ENCODE assay signal across 20 cellular contexts in the genomic region with DNA sequence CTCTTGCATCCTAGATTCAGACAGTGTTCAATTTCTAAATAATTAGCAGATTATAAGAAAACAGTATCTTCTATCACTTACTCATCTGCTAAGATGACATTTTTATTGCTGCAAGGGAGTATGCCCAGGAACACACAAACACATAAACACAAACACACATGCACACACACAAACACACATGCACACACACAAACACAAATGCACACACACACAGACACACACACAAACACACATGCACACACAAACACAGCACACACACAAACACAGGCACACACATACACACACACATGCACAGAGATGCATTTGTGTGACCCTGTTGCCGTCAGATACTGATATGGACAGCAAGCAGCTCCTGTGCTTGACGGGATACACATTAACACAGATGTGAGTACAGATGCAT.
A peak's percentile ranks its signal among the peaks of the same experiment; 100 is the strongest.
DNase-seq lines count a peak whose midpoint lies in the region; ATAC-seq, FAIRE-seq and TF ChIP-seq lines count a peak whose summit lies in the region.
"Had no signal": no experiment of that assay in that cellular context is flagged by ENCODE, and none has a peak within 500 bp of the region (broad histone marks: within the 10 kb centered on the region; RNA-seq: fewer than 3 reads in every experiment).

No MANE protein-coding gene starts in this region.

- H3K23ac ChIP-seq in trophoblast cell (ENCODE audit: low read length) = no peak overlapping the region

- H3K18ac ChIP-seq in trophoblast cell (ENCODE audit: low read length) = no peak overlapping the region

- no peak for TF ChIP-seq CTCF in HEK293 (tag by site-specific recombination; IDR thresholded peaks at IDR 0.05)
- TF ChIP-seq CTCF in K562 (IDR thresholded peaks at IDR 0.05 in 2 of 3, conservative IDR thresholded peaks at IDR 0.05 in 1 of 3; ENCODE audit: insufficient read depth in 2 of 3, low read depth in 1 of 3, low read length in 3 of 3) = no peak
- TF ChIP-seq CTCF in esophagus muscularis mucosa (IDR thresholded peaks at IDR 0.05) = no peak

- H2AK5ac ChIP-seq in trophoblast cell (ENCODE audit: low read length) = no peak overlapping the region

- H3K27ac ChIP-seq in HEK293 (ENCODE audit: extremely low read depth, low read depth, low read length) = no peak overlapping the region
- H3K27ac ChIP-seq in K562 (ENCODE audit: extremely low read depth, low read depth, low read length) = no peak overlapping the region
- no peak overlapping the region for H3K27ac ChIP-seq in esophagus muscularis mucosa (replicated peaks in 1 of 4)
- no peak overlapping the region for H3K27ac ChIP-seq in trophoblast cell (ENCODE audit: low read depth, low read length)
- H3K27ac ChIP-seq: BLaER1, GM23248 had no signal

- intact Hi-C loops in K562 (cut with micrococcal nuclease) = no loop called here
- intact Hi-C loops in esophagus muscularis mucosa (cut with DNase I) = no loop called here
- intact Hi-C loops in activated T-helper 1 cell treated with anti-CD3 and anti-CD28 coated beads, Interleukin-12 subunit alpha, Interleukin-12 subunit beta, Interleukin-2, Interleukin-4 antibody, amounts not matched to agents 30 ng/mL and 10 ng/mL and 1 ng/mL, durations not matched to agents 14 hours and 24 hours and 36 hours (cut with micrococcal nuclease) = no loop called here

- no peaks in the 10 kb centered on the region for H3K9me3 ChIP-seq in HEK293 (ENCODE audit: control insufficient read depth, insufficient read depth, low read depth, low read length)
- H3K9me3 ChIP-seq in K562 (replicated peaks; ENCODE audit: control insufficient read depth, insufficient read depth, low read depth, low read length) = no peaks in the 10 kb centered on the region
- no peaks in the 10 kb centered on the region for H3K9me3 ChIP-seq in esophagus muscularis mucosa
- peaks cover 3% of the 10 kb centered on the region for H3K9me3 ChIP-seq in trophoblast cell (ENCODE audit: insufficient read depth, low read depth, low read length)

- H3K27me3 Mint-ChIP-seq in activated T-helper 1 cell treated with anti-CD3 and anti-CD28 coated beads, Interleukin-12 subunit alpha, Interleukin-12 subunit beta, Interleukin-2, Interleukin-4 antibody, amounts not matched to agents 30 ng/mL and 10 ng/mL and 1 ng/mL, durations not matched to agents 14 hours and 24 hours and 36 hours (ENCODE audit: insufficient read depth) = no peaks in the 10 kb centered on the region
- H3K27me3 Mint-ChIP-seq: CD4-positive, alpha-beta memory T cell had no signal

- H3K14ac ChIP-seq in trophoblast cell (ENCODE audit: low read length) = no peak overlapping the region

- no peaks in the 10 kb centered on the region for H3K36me3 Mint-ChIP-seq in activated T-helper 1 cell treated with anti-CD3 and anti-CD28 coated beads, Interleukin-12 subunit alpha, Interleukin-12 subunit beta, Interleukin-2, Interleukin-4 antibody, amounts not matched to agents 30 ng/mL and 10 ng/mL and 1 ng/mL, durations not matched to agents 14 hours and 24 hours and 36 hours (ENCODE audit: low read depth)
- H3K36me3 Mint-ChIP-seq: CD14-positive monocyte; CD4-positive, alpha-beta memory T cell had no signal

- no peaks in the 10 kb centered on the region for H3K79me1 ChIP-seq in trophoblast cell (ENCODE audit: low read length)

- no peak for ATAC-seq in K562
- no peak for ATAC-seq in GM18511 (IDR thresholded peaks at IDR 0.05; ENCODE audit: unreplicated experiment)
- ATAC-seq: HCT116 had no signal

- H3K4me1 ChIP-seq in HEK293 (ENCODE audit: control insufficient read depth, insufficient read depth, low read length) (no peaks in the 10 kb centered on the region), K562 (replicated peaks in 1 of 2; ENCODE audit: control insufficient read depth in 2 of 2, insufficient read depth in 2 of 2, low read length in 2 of 2) (no peaks in the 10 kb centered on the region), esophagus muscularis mucosa (peaks cover 0 to 8% (median 6%) of the 10 kb centered on the region in 4 donors), trophoblast cell (ENCODE audit: control insufficient read depth in 1 of 2, insufficient read depth in 2 of 2, low read length in 2 of 2) (no peaks in the 10 kb centered on the region)

- H3K4me3 ChIP-seq in HEK293 (ENCODE audit: low read depth, low read length) = no peak overlapping the region
- no peak overlapping the region for H3K4me3 ChIP-seq in K562
- H3K4me3 ChIP-seq in esophagus muscularis mucosa = no peak overlapping the region
- H3K4me3 ChIP-seq in trophoblast cell (ENCODE audit: low read depth, low read length) = peak overlapping the region; percentile 15
- H3K4me3 ChIP-seq: BLaER1, GM23248 had no signal

- TF ChIP-seq EP300 in K562 (IDR thresholded peaks at IDR 0.05; ENCODE audit: low read length) (no peak), esophagus muscularis mucosa (IDR thresholded peaks at IDR 0.05) (no peak)

- POLR2A ChIA-PET in HEK293 (lab: Yijun Ruan, JAX) = no interaction called here
- POLR2A ChIA-PET in K562 (lab: Yijun Ruan, JAX) = no interaction called here

- no peaks in the 10 kb centered on the region for H4K20me1 ChIP-seq in K562 (replicated peaks; ENCODE audit: control insufficient read depth, insufficient read depth, low read length)
- H4K20me1 ChIP-seq: BLaER1 had no signal

- peaks cover 11% of the 10 kb centered on the region for H3K9me3 Mint-ChIP-seq in activated T-helper 1 cell treated with anti-CD3 and anti-CD28 coated beads, Interleukin-12 subunit alpha, Interleukin-12 subunit beta, Interleukin-2, Interleukin-4 antibody, amounts not matched to agents 30 ng/mL and 10 ng/mL and 1 ng/mL, durations not matched to agents 14 hours and 24 hours and 36 hours

- DNase-seq in K562 (ENCODE audit: extremely low read depth in 1 of 4, low spot score in 3 of 4) (no peak), esophagus muscularis mucosa (ENCODE audit: extremely low spot score) (peak; percentile 70), trophoblast cell (no peak), T-helper 9 cell (no peak)
- no peak for DNase-seq in activated T-helper 1 cell treated with anti-CD3 and anti-CD28 coated beads, Interleukin-12 subunit alpha, Interleukin-12 subunit beta, Interleukin-2, Interleukin-4 antibody, amounts not matched to agents 30 ng/mL and 10 ng/mL and 1 ng/mL, durations not matched to agents 14 hours and 24 hours and 36 hours (ENCODE audit: low spot score)
- DNase-seq: 8988T; CD4-positive, alpha-beta memory T cell; DMS153; DMS79; GDM1; GM23248; H7; KBM-7 had no signal

- TF ChIP-seq POLR2A in K562 (conservative IDR thresholded peaks at IDR 0.05) = no peak
- TF ChIP-seq POLR2A in esophagus muscularis mucosa (IDR thresholded peaks at IDR 0.05; ENCODE audit: low read depth) = no peak

- no peaks in the 10 kb centered on the region for H3K9me1 ChIP-seq in K562 (ENCODE audit: control insufficient read depth, insufficient read depth, low read length)

- FAIRE-seq in K562 (lab: Jason Lieb, UNC) = peak; percentile 55
- FAIRE-seq: GM12892, GM19239 had no signal

- TF ChIP-seq RAD21 in K562 (CRISPR knock-in tag; conservative IDR thresholded peaks at IDR 0.05 in 1 of 2, IDR thresholded peaks at IDR 0.05 in 1 of 2) = no peak

- H3K4ac ChIP-seq in trophoblast cell (ENCODE audit: low read depth, low read length) = no peak overlapping the region

- CTCF ChIA-PET in HEK293 (lab: Yijun Ruan, JAX) (interaction anchor here (0.7 kb wide), 1 partner anchor 345 kb away, joined by 3 read pairs; no protein-coding TSS in a partner anchor), K562 (lab: Yijun Ruan, JAX; ENCODE audit: low intra/inter-chr PET ratio) (no interaction called here)

- no peak overlapping the region for H3K4me3 Mint-ChIP-seq in activated T-helper 1 cell treated with anti-CD3 and anti-CD28 coated beads, Interleukin-12 subunit alpha, Interleukin-12 subunit beta, Interleukin-2, Interleukin-4 antibody, amounts not matched to agents 30 ng/mL and 10 ng/mL and 1 ng/mL, durations not matched to agents 14 hours and 24 hours and 36 hours
- H3K4me3 Mint-ChIP-seq: CD14-positive monocyte; CD4-positive, alpha-beta memory T cell had no signal

- BruUV-seq in K562 (replicated peaks; lab: Mats Ljungman, UMichigan) = no TSS peak

- H2BK5ac ChIP-seq in trophoblast cell (ENCODE audit: low read depth, low read length, poor library complexity) = no peak overlapping the region

- no peak overlapping the region for H2AFZ ChIP-seq in K562 (ENCODE audit: low read depth, low read length)
- H2AFZ ChIP-seq in trophoblast cell (ENCODE audit: insufficient read depth, low read length, poor library complexity) = no peak overlapping the region
- H2AFZ ChIP-seq: GM23248 had no signal

- no peak overlapping the region for H4K8ac ChIP-seq in trophoblast cell (ENCODE audit: low read depth, low read length)

- no peak overlapping the region for H2BK12ac ChIP-seq in trophoblast cell (ENCODE audit: low read length)

- H3K4me1 Mint-ChIP-seq in activated T-helper 1 cell treated with anti-CD3 and anti-CD28 coated beads, Interleukin-12 subunit alpha, Interleukin-12 subunit beta, Interleukin-2, Interleukin-4 antibody, amounts not matched to agents 30 ng/mL and 10 ng/mL and 1 ng/mL, durations not matched to agents 14 hours and 24 hours and 36 hours (ENCODE audit: low read depth) = no peaks in the 10 kb centered on the region
- H3K4me1 Mint-ChIP-seq: CD14-positive monocyte; CD4-positive, alpha-beta memory T cell had no signal

- no peaks in the 10 kb centered on the region for H3K79me2 ChIP-seq in K562 (ENCODE audit: control insufficient read depth, insufficient read depth, low read length)
- no peaks in the 10 kb centered on the region for H3K79me2 ChIP-seq in trophoblast cell (ENCODE audit: control insufficient read depth, insufficient read depth, low read length, poor library complexity)

- no peaks in the 10 kb centered on the region for H3K36me3 ChIP-seq in HEK293 (ENCODE audit: control insufficient read depth in 2 of 2, insufficient read depth in 1 of 2, low read length in 2 of 2)
- H3K36me3 ChIP-seq in K562 (ENCODE audit: control insufficient read depth, insufficient read depth, low read length) = no peaks in the 10 kb centered on the region
- H3K36me3 ChIP-seq in esophagus muscularis mucosa = no peaks in the 10 kb centered on the region
- no peaks in the 10 kb centered on the region for H3K36me3 ChIP-seq in trophoblast cell (ENCODE audit: control insufficient read depth in 1 of 2, insufficient read depth in 2 of 2, low read length in 2 of 2)
- H3K36me3 ChIP-seq: BLaER1 had no signal

- in situ Hi-C loops in K562 (cut with MboI) = no loop called here

- no peak overlapping the region for H4K12ac ChIP-seq in trophoblast cell (ENCODE audit: low read depth, low read length)

- no peak overlapping the region for H3K4me2 ChIP-seq in K562 (ENCODE audit: insufficient read depth, low read length)
- H3K4me2 ChIP-seq in trophoblast cell (ENCODE audit: low read length) = no peak overlapping the region
- H3K4me2 ChIP-seq: BLaER1 had no signal

- H4K91ac ChIP-seq in trophoblast cell (ENCODE audit: low read depth, low read length) = no peak overlapping the region

- no peak overlapping the region for H3K27ac Mint-ChIP-seq in activated T-helper 1 cell treated with anti-CD3 and anti-CD28 coated beads, Interleukin-12 subunit alpha, Interleukin-12 subunit beta, Interleukin-2, Interleukin-4 antibody, amounts not matched to agents 30 ng/mL and 10 ng/mL and 1 ng/mL, durations not matched to agents 14 hours and 24 hours and 36 hours
- H3K27ac Mint-ChIP-seq: CD4-positive, alpha-beta memory T cell had no signal

- 0% methylated on average over 2 of the region's 2 CpGs for WGBS in K562 (ENCODE audit: insufficient coverage, low coverage, missing lambda C conversion rate)
- 73% methylated on average over 2 of the region's 2 CpGs for WGBS in esophagus muscularis mucosa
- no CpG with 5 or more reads among the region's 2 CpGs for WGBS in trophoblast cell (ENCODE audit: extremely low coverage, insufficient coverage, insufficient read length)

- H3K27me3 ChIP-seq in K562 (ENCODE audit: control insufficient read depth in 2 of 2, insufficient read depth in 2 of 2, low read length in 2 of 2) (no peaks in the 10 kb centered on the region), esophagus muscularis mucosa (peaks cover 0 to 5% (median 0%) of the 10 kb centered on the region in 4 donors), trophoblast cell (ENCODE audit: insufficient read depth, low read length) (no peaks in the 10 kb centered on the region)
- H3K27me3 ChIP-seq: BLaER1 had no signal

- H3K9ac ChIP-seq in K562 (ENCODE audit: insufficient read depth in 1 of 2, low read depth in 2 of 2, low read length in 2 of 2) (no peak overlapping the region), trophoblast cell (ENCODE audit: low read length) (no peak overlapping the region)
- H3K9ac ChIP-seq: BLaER1, GM23248 had no signal

- no peak overlapping the region for H2BK120ac ChIP-seq in trophoblast cell (ENCODE audit: insufficient read depth, low read length, poor library complexity)
